In the genomic region with DNA sequence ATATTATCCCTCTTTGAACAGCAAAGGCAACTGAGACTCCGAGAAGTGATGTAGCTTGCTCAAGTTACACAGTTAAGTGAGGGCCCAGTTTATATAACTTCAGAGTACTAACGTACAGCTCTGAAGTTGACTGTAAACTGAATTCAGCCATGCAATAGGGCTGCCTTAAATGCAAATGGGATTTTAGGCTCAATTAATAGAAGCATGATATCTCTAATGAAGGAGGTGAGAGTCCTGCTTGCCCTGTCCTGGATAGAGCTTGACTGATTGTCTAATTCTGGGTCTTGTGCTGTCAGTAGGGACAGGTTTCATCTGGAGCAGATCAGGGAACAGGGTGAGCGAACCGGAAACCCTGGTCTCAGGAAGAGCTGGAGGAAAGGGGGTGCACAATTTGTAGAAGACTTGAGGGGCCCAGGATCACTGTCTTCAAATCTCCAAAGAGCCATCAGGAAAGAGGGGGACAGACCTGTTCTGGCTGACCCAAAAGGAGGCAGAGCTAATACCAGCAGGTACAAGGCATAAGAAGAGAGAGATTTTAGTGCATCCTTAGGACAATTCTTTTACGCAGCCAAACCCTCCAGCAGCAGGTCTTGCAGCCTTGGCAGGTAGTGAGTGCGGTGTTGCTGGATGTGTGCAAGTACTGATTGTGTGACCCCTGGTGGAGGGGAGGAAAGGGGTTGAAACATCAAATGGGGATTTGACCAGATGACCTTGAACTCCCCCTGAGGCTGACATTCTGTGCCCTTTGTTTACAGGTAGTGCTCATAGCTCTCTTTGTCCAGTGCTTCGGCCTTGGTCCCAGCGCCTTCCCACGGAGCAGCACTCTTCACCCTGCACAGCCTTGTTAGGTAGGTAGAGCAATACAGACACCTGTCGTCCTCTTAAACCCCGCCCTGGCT, we compare ENCODE assay signal across 10 cellular contexts. TPM values are rescaled to one million over a fixed set of nuclear protein-coding genes. Genes with fewer than 3 reads are reported as not detected.
DNase-seq lines count a peak whose midpoint lies in the region; ATAC-seq, FAIRE-seq and TF ChIP-seq lines count a peak whose summit lies in the region.
"Had no signal": no experiment of that assay in that cellular context is flagged by ENCODE, and none has a peak within 500 bp of the region (broad histone marks: within the 10 kb centered on the region; RNA-seq: fewer than 3 reads in every experiment).

No MANE protein-coding gene starts in this region.

- peaks cover 94% of the 10 kb centered on the region for H3K4me1 ChIP-seq in left ventricle myocardium inferior
- H3K4me1 ChIP-seq in pancreas: peaks cover 5 to 33% (median 14%) of the 10 kb centered on the region in 3 donors
- peaks cover 97% of the 10 kb centered on the region for H3K4me1 ChIP-seq in vagina

- intact Hi-C loops in left ventricle myocardium inferior (cut with micrococcal nuclease) (no loop called here), left ventricle myocardium superior (cut with micrococcal nuclease) (loop anchor here (2.0 kb wide), 1 partner anchor 58 kb away; no protein-coding TSS in a partner anchor), pancreas (cut with DNase I) (no loop called here), vagina (cut with DNase I) (no loop called here)

- 74 to 75% methylated on average over 11 of the region's 11 CpGs for WGBS in pancreas, 2 donors

- no peak for FAIRE-seq in pancreas (lab: Jason Lieb, UNC)

- ATAC-seq in left ventricle myocardium superior: no peak
- no peak for ATAC-seq in pancreas
- no peak for ATAC-seq in HG02852 (IDR thresholded peaks at IDR 0.05; ENCODE audit: unreplicated experiment)

- peak overlapping the region; percentile 98 for H3K27ac ChIP-seq in left ventricle myocardium inferior (replicated peaks)
- peak overlapping the region; percentile 84 for H3K27ac ChIP-seq in epithelial cell of prostate
- H3K27ac ChIP-seq in pancreas: peak overlapping the region; percentile 44 to 92 (median 82)
- peak overlapping the region; percentile 97 for H3K27ac ChIP-seq in vagina

- H3K36me3 ChIP-seq in left ventricle myocardium inferior (no peaks in the 10 kb centered on the region), pancreas (no peaks in the 10 kb centered on the region), vagina (no peaks in the 10 kb centered on the region)

- H3K9me3 ChIP-seq in left ventricle myocardium inferior (replicated peaks): no peaks in the 10 kb centered on the region
- no peaks in the 10 kb centered on the region for H3K9me3 ChIP-seq in pancreas
- no peaks in the 10 kb centered on the region for H3K9me3 ChIP-seq in vagina

- TF ChIP-seq CTCF in left ventricle myocardium inferior (IDR thresholded peaks at IDR 0.05; ENCODE audit: borderline replicate concordance) (no peak), pancreas (IDR thresholded peaks at IDR 0.05) (no peak), vagina (IDR thresholded peaks at IDR 0.05) (no peak)

- H3K27me3 ChIP-seq in left ventricle myocardium inferior (ENCODE audit: low read depth): no peaks in the 10 kb centered on the region
- no peaks in the 10 kb centered on the region for H3K27me3 ChIP-seq in pancreas
- H3K27me3 ChIP-seq in vagina: no peaks in the 10 kb centered on the region

- H3K4me3 ChIP-seq in left ventricle myocardium inferior (peak overlapping the region; percentile 40), pancreas (no peak overlapping the region), vagina (no peak overlapping the region)

- no peak for TF ChIP-seq POLR2A in vagina (IDR thresholded peaks at IDR 0.05)

- DNase-seq in left ventricle myocardium inferior (no peak), left ventricle myocardium superior (no peak), epithelial cell of prostate (ENCODE audit: low read depth, low spot score) (no peak), pancreas (no peak), vagina (ENCODE audit: extremely low spot score in 2 of 2) (no peak), 8988T (no peak), retina (no peak)
- DNase-seq: effector memory CD4-positive, alpha-beta T cell; T1000 had no signal

RNA-seq across cellular contexts. Expression of a gene that starts 13.0 kb away (rescaled TPM):
- 758 TPM for total RNA-seq in left ventricle myocardium inferior
- 717 TPM for total RNA-seq in left ventricle myocardium superior
- 100 to 1,000 TPM in 3 of 6 donors, 10 to 100 TPM in 3; 44.0 to 190 (median 97.8) TPM for total RNA-seq in pancreas
- 100 to 1,000 TPM; 154 to 193 TPM for polyA plus RNA-seq in pancreas
- total RNA-seq in vagina: 2,053 TPM
